Comparison of ENCODE assay signal across 7 cellular contexts in genomic region chr1:235083589-235084323, GRCh38. TPM values are rescaled to one million over a fixed set of nuclear protein-coding genes. Genes with fewer than 3 reads are reported as not detected.
A peak's percentile ranks its signal among the peaks of the same experiment; 100 is the strongest.
DNase-seq lines count a peak whose midpoint lies in the region; ATAC-seq, FAIRE-seq and TF ChIP-seq lines count a peak whose summit lies in the region.

No MANE protein-coding gene starts in this region.

- peak; percentile 70 for ATAC-seq in HG02973 (IDR thresholded peaks at IDR 0.05; ENCODE audit: unreplicated experiment)

- no peaks in the 10 kb centered on the region for H3K79me2 ChIP-seq in smooth muscle cell (ENCODE audit: low read depth)

- TF ChIP-seq CTCF in GM13977 (IDR thresholded peaks at IDR 0.05; ENCODE audit: extremely low read depth, insufficient read depth, missing control alignments) (peak; percentile 96), brain (conservative IDR thresholded peaks at IDR 0.05) (peak; percentile 90 to 94), smooth muscle cell (IDR thresholded peaks at IDR 0.05; ENCODE audit: borderline replicate concordance, insufficient read depth, poor library complexity, severe bottlenecking) (peak; percentile 83)

- H3K27ac ChIP-seq in smooth muscle cell (ENCODE audit: low read depth): peak overlapping the region; percentile 91

- peak overlapping the region; percentile 90 to 98 (median 94) for H3K27ac Mint-ChIP-seq in brain

- H3K9me3 Mint-ChIP-seq in brain: no peaks in the 10 kb centered on the region

- H2AFZ ChIP-seq in smooth muscle cell (ENCODE audit: low read depth): no peak overlapping the region

- peaks cover 20% of the 10 kb centered on the region for H3K4me1 ChIP-seq in smooth muscle cell (ENCODE audit: low read depth)

- DNase-seq in GM13977 (ENCODE audit: low spot score) (peak; percentile 67), NCI-H2081 treated with DMSO at 0.1 percent for 48 hours (lab: John Stamatoyannopoulos, UW) (peak; percentile 82), iPS-NIHi11 (ENCODE audit: low spot score) (peak; percentile 71), smooth muscle cell (lab: John Stamatoyannopoulos, UW; ENCODE audit: unreplicated experiment) (peak; percentile 22)

- H3K4me3 Mint-ChIP-seq in brain: peak overlapping the region; percentile 42 to 78 (median 70)

- H3K4me1 Mint-ChIP-seq in brain: peaks cover 20% of the 10 kb centered on the region

- no peaks in the 10 kb centered on the region for H3K27me3 Mint-ChIP-seq in brain

- FAIRE-seq in TTC549 (lab: Jason Lieb, UNC): peak; percentile 91

- no peaks in the 10 kb centered on the region for H3K36me3 ChIP-seq in smooth muscle cell (ENCODE audit: low read depth)

- 34% methylated on average over 16 of the region's 16 CpGs for WGBS in smooth muscle cell (ENCODE audit: low lambda C conversion rate)

- peak overlapping the region; percentile 76 for H3K4me2 ChIP-seq in smooth muscle cell

- H3K4me3 ChIP-seq in smooth muscle cell: peak overlapping the region; percentile 31

- H3K27me3 ChIP-seq in smooth muscle cell (ENCODE audit: low read depth): no peaks in the 10 kb centered on the region

- peak overlapping the region; percentile 60 for H3K9ac ChIP-seq in smooth muscle cell (ENCODE audit: low read depth)

- no peaks in the 10 kb centered on the region for H4K20me1 ChIP-seq in smooth muscle cell (ENCODE audit: low read depth)

- H3K36me3 Mint-ChIP-seq in brain: no peaks in the 10 kb centered on the region

- H3K9me3 ChIP-seq in smooth muscle cell (replicated peaks; ENCODE audit: low read depth): no peaks in the 10 kb centered on the region

- in situ Hi-C loops in GM13977 (cut with MboI; ENCODE audit: low pct_unique_long_range_greater_than_20kb, low sequenced_read_pairs, unreplicated experiment): loop anchor here (5.0 to 25.0 kb wide), 3 partner anchors 116 to 489 kb away; no protein-coding TSS in a partner anchor

- peaks cover 11% of the 10 kb centered on the region for H3F3A ChIP-seq in smooth muscle cell (ENCODE audit: low read depth)

RNA-seq across cellular contexts. Expression of gene TOMM20, which starts 44.9 kb away (rescaled TPM):
- polyA plus RNA-seq in brain (ENCODE audit: insufficient read depth, low read depth, low replicate concordance) (94.4 TPM), smooth muscle cell (46.1 and 71.3 TPM in 2 replicates)
- 82.1 and 88.7 TPM in 2 replicates for total RNA-seq in smooth muscle cell

Comparison
In these comparisons a context has a peak if more than half of its experiments do, and no peak if none do; other contexts are left out.
1. Peak in every context shown above with its lines: DNase-seq, ATAC-seq, H3K4me3 ChIP-seq and H3K27ac ChIP-seq.
2. DNase-seq: peak in every context shown above with its lines; median percentile 82 in NCI-H2081 treated with DMSO at 0.1 percent for 48 hours; 71 in iPS-NIHi11; 67 in GM13977; 22 in smooth muscle cell.